In genomic region chr13:75091707-75092106, GRCh38 we compare ENCODE assay signal across 1 cellular context.
TF ChIP-seq lines count a peak whose summit lies in the region.

No MANE protein-coding gene starts in this region.

TF ChIP-seq in GM23338, 12 proteins besides CTCF, POLR2A, EP300 and RAD21 (continued from another document):
- TF ChIP-seq JUNB (IDR thresholded peaks at IDR 0.05; ENCODE audit: unreplicated experiment) = no peak
- TF ChIP-seq ETS1 (IDR thresholded peaks at IDR 0.05) = no peak
- TF ChIP-seq NANOG (IDR thresholded peaks at IDR 0.05; ENCODE audit: borderline replicate concordance) = no peak
- TF ChIP-seq EZH2phosphoT487 (IDR thresholded peaks at IDR 0.05; ENCODE audit: unreplicated experiment) = no peak
- TF ChIP-seq EZH2 (IDR thresholded peaks at IDR 0.05; ENCODE audit: low read depth, unreplicated experiment) = no peak
- TF ChIP-seq CREB1 (CRISPR knock-in tag; IDR thresholded peaks at IDR 0.05; ENCODE audit: low read depth) = no peak
- no peak for TF ChIP-seq ZNF114 (CRISPR knock-in tag; IDR thresholded peaks at IDR 0.05)
- TF ChIP-seq POLR2AphosphoS5 (IDR thresholded peaks at IDR 0.05; ENCODE audit: low read depth) = no peak
- TF ChIP-seq ZNF331 (CRISPR knock-in tag; IDR thresholded peaks at IDR 0.05; ENCODE audit: low read depth) = no peak
